29 cellular contexts compared by ENCODE assay signal in the genomic region with DNA sequence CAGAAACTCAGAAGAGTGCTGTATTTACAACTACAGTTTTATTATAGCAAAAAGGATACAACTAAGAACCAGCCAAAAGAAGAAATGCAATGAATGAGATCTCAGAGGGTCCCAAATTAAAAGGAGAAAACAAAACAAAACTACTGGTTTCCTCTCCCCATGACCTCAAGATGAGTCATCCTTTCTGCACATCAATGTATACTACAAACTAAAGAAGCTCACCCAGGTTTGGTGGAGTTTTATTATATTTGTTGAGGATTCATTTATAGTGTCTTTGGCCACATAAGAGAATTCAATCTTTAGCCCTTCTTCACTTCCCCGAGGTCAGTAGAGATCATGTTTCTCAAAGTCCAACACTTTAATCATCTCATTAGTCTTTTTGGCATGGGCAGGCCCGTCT.
DNase-seq lines count a peak whose midpoint lies in the region; ATAC-seq and TF ChIP-seq lines count a peak whose summit lies in the region.
"Had no signal": no experiment of that assay in that cellular context is flagged by ENCODE, and none has a peak within 500 bp of the region (broad histone marks: within the 10 kb centered on the region; RNA-seq: fewer than 3 reads in every experiment).

No MANE protein-coding gene starts in this region.

- intact Hi-C loops in CD14-positive monocyte (cut with micrococcal nuclease): no loop called here

- H3K36me3 ChIP-seq in brain microvascular endothelial cell (replicated peaks): no peaks in the 10 kb centered on the region
- H3K36me3 ChIP-seq: cardiac muscle cell, neutrophil had no signal

- no peaks in the 10 kb centered on the region for H3K27me3 ChIP-seq in brain microvascular endothelial cell (replicated peaks)
- H3K27me3 ChIP-seq: cardiac muscle cell, neutrophil had no signal

- TF ChIP-seq CTCF in brain microvascular endothelial cell (IDR thresholded peaks at IDR 0.05; ENCODE audit: low read depth, low read length, missing control alignments) (no peak), nephron (IDR thresholded peaks at IDR 0.05; ENCODE audit: unreplicated experiment in 3 of 3) (no peak), CD14-positive monocyte (IDR thresholded peaks at IDR 0.05) (no peak)

- in situ Hi-C loops in brain microvascular endothelial cell (cut with HindIII; ENCODE audit: low pct_ligation_motif_present, low sequenced_read_pairs): no loop called here

- no peak overlapping the region for H3K27ac ChIP-seq in brain microvascular endothelial cell
- H3K27ac ChIP-seq: cardiac muscle cell, neutrophil, psoas muscle had no signal

- H3K27ac Mint-ChIP-seq in nephron (peak overlapping the region in 2 of 3 experiments; percentile 3 to 12), CD14-positive monocyte (no peak overlapping the region)
- H3K27ac Mint-ChIP-seq in stimulated activated naive CD8-positive, alpha-beta T cell treated with anti-CD3 and anti-CD28 coated beads, Interleukin-15, amount 100 ng/mL, for 72 hours: no peak overlapping the region
- H3K27ac Mint-ChIP-seq: activated naive CD8-positive, alpha-beta T cell treated with anti-CD3 and anti-CD28 coated beads, Interleukin-2, amount 50 U/mL, for 24 hours; CD4-positive, alpha-beta T cell; dendritic cell treated with granulocyte-macrophage colony-stimulating factor and Interleukin-4, amounts not matched to agents 40 ng/mL and 50 ng/mL, for 4 days; stimulated activated naive B cell treated with anti-CD40 and anti-IgM and Interleukin-4, amounts not matched to agents 10 μg/mL and 1 μg/mL and 100 μg/mL, for 72 hours; WTC11 had no signal

- no peaks in the 10 kb centered on the region for H3K4me1 Mint-ChIP-seq in nephron
- H3K4me1 Mint-ChIP-seq in stimulated activated naive CD8-positive, alpha-beta T cell treated with anti-CD3 and anti-CD28 coated beads, Interleukin-15, amount 100 ng/mL, for 72 hours: no peaks in the 10 kb centered on the region
- H3K4me1 Mint-ChIP-seq in CD14-positive monocyte: no peaks in the 10 kb centered on the region
- H3K4me1 Mint-ChIP-seq: activated naive CD8-positive, alpha-beta T cell treated with anti-CD3 and anti-CD28 coated beads, Interleukin-2, amount 50 U/mL, for 24 hours; stimulated activated naive B cell treated with anti-CD40 and anti-IgM and Interleukin-4, amounts not matched to agents 10 μg/mL and 1 μg/mL and 100 μg/mL, for 72 hours had no signal

- ATAC-seq in GM18868 (IDR thresholded peaks at IDR 0.05; ENCODE audit: unreplicated experiment): peak; percentile 56
- ATAC-seq in stimulated activated naive CD8-positive, alpha-beta T cell treated with anti-CD3 and anti-CD28 coated beads, Interleukin-15, amount 100 ng/mL, for 72 hours: no peak
- ATAC-seq in HG03469 (IDR thresholded peaks at IDR 0.05; ENCODE audit: unreplicated experiment): no peak
- ATAC-seq: activated naive CD8-positive, alpha-beta T cell treated with anti-CD3 and anti-CD28 coated beads, Interleukin-2, amount 50 U/mL, for 24 hours; Panc1; psoas muscle; stimulated activated naive B cell treated with anti-CD40 and anti-IgM and Interleukin-4, amounts not matched to agents 10 μg/mL and 1 μg/mL and 100 μg/mL, for 72 hours; WTC11 had no signal

- H3K4me3 Mint-ChIP-seq in nephron (no peak overlapping the region), CD14-positive monocyte (no peak overlapping the region)
- H3K4me3 Mint-ChIP-seq in stimulated activated naive CD8-positive, alpha-beta T cell treated with anti-CD3 and anti-CD28 coated beads, Interleukin-15, amount 100 ng/mL, for 72 hours: no peak overlapping the region
- H3K4me3 Mint-ChIP-seq: activated naive CD8-positive, alpha-beta T cell treated with anti-CD3 and anti-CD28 coated beads, Interleukin-2, amount 50 U/mL, for 24 hours; CD4-positive, alpha-beta T cell; dendritic cell treated with granulocyte-macrophage colony-stimulating factor and Interleukin-4, amounts not matched to agents 40 ng/mL and 50 ng/mL, for 4 days; stimulated activated naive B cell treated with anti-CD40 and anti-IgM and Interleukin-4, amounts not matched to agents 10 μg/mL and 1 μg/mL and 100 μg/mL, for 72 hours; WTC11 had no signal

- H3K9me3 Mint-ChIP-seq in nephron: no peaks in the 10 kb centered on the region
- no peaks in the 10 kb centered on the region for H3K9me3 Mint-ChIP-seq in stimulated activated naive CD8-positive, alpha-beta T cell treated with anti-CD3 and anti-CD28 coated beads, Interleukin-15, amount 100 ng/mL, for 72 hours
- peaks cover 0 to 4% (median 0%) of the 10 kb centered on the region in 7 donors for H3K9me3 Mint-ChIP-seq in CD14-positive monocyte
- H3K9me3 Mint-ChIP-seq: activated naive CD8-positive, alpha-beta T cell treated with anti-CD3 and anti-CD28 coated beads, Interleukin-2, amount 50 U/mL, for 24 hours; CD4-positive, alpha-beta T cell; dendritic cell treated with granulocyte-macrophage colony-stimulating factor and Interleukin-4, amounts not matched to agents 40 ng/mL and 50 ng/mL, for 4 days; stimulated activated naive B cell treated with anti-CD40 and anti-IgM and Interleukin-4, amounts not matched to agents 10 μg/mL and 1 μg/mL and 100 μg/mL, for 72 hours; WTC11 had no signal

- no peaks in the 10 kb centered on the region for H3K36me3 Mint-ChIP-seq in nephron (ENCODE audit: low read depth)
- H3K36me3 Mint-ChIP-seq in CD14-positive monocyte: no peaks in the 10 kb centered on the region
- H3K36me3 Mint-ChIP-seq: stimulated activated naive B cell treated with anti-CD40 and anti-IgM and Interleukin-4, amounts not matched to agents 10 μg/mL and 1 μg/mL and 100 μg/mL, for 72 hours; WTC11 had no signal

- H3K4me3 ChIP-seq in brain microvascular endothelial cell (ENCODE audit: low read depth, low read length): no peak overlapping the region
- H3K4me3 ChIP-seq: cardiac muscle cell, lung, psoas muscle had no signal

- peak; percentile 11 for DNase-seq in LHCN-M2 (ENCODE audit: low read depth)
- peak; percentile 7 for DNase-seq in brain microvascular endothelial cell
- no peak for DNase-seq in stimulated activated naive CD8-positive, alpha-beta T cell treated with anti-CD3 and anti-CD28 coated beads, Interleukin-15, amount 100 ng/mL, for 72 hours
- DNase-seq in NCI-H1436 (lab: John Stamatoyannopoulos, UW): no peak
- DNase-seq in CD14-positive monocyte (ENCODE audit: low spot score): no peak
- DNase-seq: activated CD4-positive, alpha-beta T cell treated with anti-CD3 and anti-CD28 coated beads, Interleukin-2, amount 50 U/mL, for 4 hours; activated CD8-positive, alpha-beta memory T cell treated with anti-CD3 and anti-CD28 coated beads, Interleukin-2, amount 50 U/mL, for 4 hours; activated effector memory CD4-positive, alpha-beta T cell treated with Interleukin-2 at 50 U/mL for 16 hours; activated naive CD8-positive, alpha-beta T cell treated with anti-CD3 and anti-CD28 coated beads, Interleukin-2, amount 50 U/mL, for 24 hours; CD4-positive, alpha-beta T cell; foreskin melanocyte; hippocampal formation; kidney; NCI-H1105; NCI-H2081 treated with DMSO at 0.1 percent for 48 hours; NCI-H446 treated with DMSO at 0.1 percent for 48 hours; psoas muscle; small intestine; stimulated activated CD4-positive, alpha-beta T cell treated with anti-CD3 and anti-CD28 coated beads, Interleukin-2, amount 100 ng/mL, for 48 hours; stimulated activated naive B cell treated with anti-CD40 and anti-IgM and Interleukin-4, amounts not matched to agents 10 μg/mL and 1 μg/mL and 100 μg/mL, for 72 hours had no signal

- H3K27me3 Mint-ChIP-seq in nephron (ENCODE audit: low read depth) (no peaks in the 10 kb centered on the region), CD14-positive monocyte (ENCODE audit: low read depth in 3 of 3) (no peaks in the 10 kb centered on the region)
- H3K27me3 Mint-ChIP-seq in stimulated activated naive CD8-positive, alpha-beta T cell treated with anti-CD3 and anti-CD28 coated beads, Interleukin-15, amount 100 ng/mL, for 72 hours: no peaks in the 10 kb centered on the region
- H3K27me3 Mint-ChIP-seq: activated naive CD8-positive, alpha-beta T cell treated with anti-CD3 and anti-CD28 coated beads, Interleukin-2, amount 50 U/mL, for 24 hours; CD4-positive, alpha-beta T cell; dendritic cell treated with granulocyte-macrophage colony-stimulating factor and Interleukin-4, amounts not matched to agents 40 ng/mL and 50 ng/mL, for 4 days; stimulated activated naive B cell treated with anti-CD40 and anti-IgM and Interleukin-4, amounts not matched to agents 10 μg/mL and 1 μg/mL and 100 μg/mL, for 72 hours had no signal

Comparison
In these comparisons a context has a peak if more than half of its experiments do, and no peak if none do; other contexts are left out.
1. DNase-seq: peak in LHCN-M2 (single experiment) and brain microvascular endothelial cell (single experiment); none in stimulated activated naive CD8-positive, alpha-beta T cell treated with anti-CD3 and anti-CD28 coated beads, Interleukin-15, amount 100 ng/mL, for 72 hours (0 of 2), NCI-H1436 (single experiment) and CD14-positive monocyte (single experiment).
2. H3K27ac Mint-ChIP-seq: peak in nephron (2 of 3); none in stimulated activated naive CD8-positive, alpha-beta T cell treated with anti-CD3 and anti-CD28 coated beads, Interleukin-15, amount 100 ng/mL, for 72 hours (0 of 2) and CD14-positive monocyte (0 of 7).